In genomic region chr3:107431048-107431297, GRCh38 we compare ENCODE assay signal across 8 cellular contexts. TPM values are rescaled to one million over a fixed set of nuclear protein-coding genes. Genes with fewer than 3 reads are reported as not detected.
DNase-seq lines count a peak whose midpoint lies in the region; ATAC-seq lines count a peak whose summit lies in the region.

No MANE protein-coding gene starts in this region.

- H3K14ac ChIP-seq in trophoblast cell (ENCODE audit: low read length): peak overlapping the region; percentile 55

- peaks cover 2 to 9% of the 10 kb centered on the region in 2 experiments for H3K4me1 ChIP-seq in trophoblast cell (ENCODE audit: control insufficient read depth in 1 of 2, insufficient read depth in 2 of 2, low read length in 2 of 2)

- peak overlapping the region; percentile 32 for H3K4ac ChIP-seq in trophoblast cell (ENCODE audit: low read depth, low read length)

- H3K36me3 ChIP-seq in trophoblast cell (ENCODE audit: control insufficient read depth in 1 of 2, insufficient read depth in 2 of 2, low read length in 2 of 2): no peaks in the 10 kb centered on the region

- H3K27me3 ChIP-seq in trophoblast cell (ENCODE audit: insufficient read depth, low read length): no peaks in the 10 kb centered on the region

- peak overlapping the region; percentile 88 for H3K4me3 ChIP-seq in trophoblast cell (ENCODE audit: low read depth, low read length)

- H2AFZ ChIP-seq in trophoblast cell (ENCODE audit: insufficient read depth, low read length, poor library complexity): peak overlapping the region; percentile 98

- H3K23ac ChIP-seq in trophoblast cell (ENCODE audit: low read length): no peak overlapping the region

- peak overlapping the region; percentile 79 for H3K4me3 Mint-ChIP-seq in activated T-helper 2 cell treated with anti-CD3 and anti-CD28 coated beads, Interferon-gamma antibody, Interleukin-2, Interleukin-4, amounts not matched to agents 10 μg/mL and 5 μg/mL and 100 μg/mL, durations not matched to agents 14 hours and 24 hours and 36 hours (ENCODE audit: low read depth)

- H4K8ac ChIP-seq in trophoblast cell (ENCODE audit: low read depth, low read length): peak overlapping the region; percentile 99

- peak overlapping the region; percentile 1 for H2BK120ac ChIP-seq in trophoblast cell (ENCODE audit: insufficient read depth, low read length, poor library complexity)

- peaks cover 17% of the 10 kb centered on the region for H3K4me1 Mint-ChIP-seq in activated T-helper 2 cell treated with anti-CD3 and anti-CD28 coated beads, Interferon-gamma antibody, Interleukin-2, Interleukin-4, amounts not matched to agents 10 μg/mL and 5 μg/mL and 100 μg/mL, durations not matched to agents 14 hours and 24 hours and 36 hours (ENCODE audit: low read depth)

- peak; percentile 32 for ATAC-seq in GM19438 (IDR thresholded peaks at IDR 0.05; ENCODE audit: low read depth, unreplicated experiment)
- ATAC-seq in HG03521 (IDR thresholded peaks at IDR 0.05; ENCODE audit: unreplicated experiment): peak; percentile 13

- intact Hi-C loops in activated T-helper 2 cell treated with anti-CD3 and anti-CD28 coated beads, Interferon-gamma antibody, Interleukin-2, Interleukin-4, amounts not matched to agents 10 μg/mL and 5 μg/mL and 100 μg/mL, durations not matched to agents 14 hours and 24 hours and 36 hours (cut with micrococcal nuclease): loop anchor here (2.0 kb wide), 1 partner anchor 190 kb away; no protein-coding TSS in a partner anchor

- no peak overlapping the region for H2AK5ac ChIP-seq in trophoblast cell (ENCODE audit: low read length)

- no peak overlapping the region for H2BK12ac ChIP-seq in trophoblast cell (ENCODE audit: low read length)

- H3K79me1 ChIP-seq in trophoblast cell (ENCODE audit: low read length): peaks cover 11% of the 10 kb centered on the region

- peak overlapping the region; percentile 98 for H4K12ac ChIP-seq in trophoblast cell (ENCODE audit: low read depth, low read length)

- H3K79me2 ChIP-seq in trophoblast cell (ENCODE audit: control insufficient read depth, insufficient read depth, low read length, poor library complexity): peaks cover 3% of the 10 kb centered on the region

- no peaks in the 10 kb centered on the region for H3K36me3 Mint-ChIP-seq in activated T-helper 2 cell treated with anti-CD3 and anti-CD28 coated beads, Interferon-gamma antibody, Interleukin-2, Interleukin-4, amounts not matched to agents 10 μg/mL and 5 μg/mL and 100 μg/mL, durations not matched to agents 14 hours and 24 hours and 36 hours (ENCODE audit: low read depth)

- peak in 11 of 14 donors; percentile 22 to 91 (median 60) for DNase-seq in C1 segment of cervical spinal cord (lab: John Stamatoyannopoulos, UW)
- peak; percentile 11 for DNase-seq in activated T-helper 2 cell treated with anti-CD3 and anti-CD28 coated beads, Interferon-gamma antibody, Interleukin-2, Interleukin-4, amounts not matched to agents 10 μg/mL and 5 μg/mL and 100 μg/mL, durations not matched to agents 14 hours and 24 hours and 36 hours (ENCODE audit: low spot score)
- DNase-seq in germinal center (ENCODE audit: low spot score): peak; percentile 39
- DNase-seq in trophoblast cell: no peak
- no peak for DNase-seq in UCSD-AML1 (lab: John Stamatoyannopoulos, UW; ENCODE audit: unreplicated experiment)
- no peak for DNase-seq in amniotic stem cell (lab: John Stamatoyannopoulos, UW)

- H3K9ac ChIP-seq in trophoblast cell (ENCODE audit: low read length): peak overlapping the region; percentile 78

- peaks cover 52% of the 10 kb centered on the region for H3K27me3 Mint-ChIP-seq in activated T-helper 2 cell treated with anti-CD3 and anti-CD28 coated beads, Interferon-gamma antibody, Interleukin-2, Interleukin-4, amounts not matched to agents 10 μg/mL and 5 μg/mL and 100 μg/mL, durations not matched to agents 14 hours and 24 hours and 36 hours (ENCODE audit: low read depth)

- H2BK5ac ChIP-seq in trophoblast cell (ENCODE audit: low read depth, low read length, poor library complexity): no peak overlapping the region

- H3K9me3 Mint-ChIP-seq in activated T-helper 2 cell treated with anti-CD3 and anti-CD28 coated beads, Interferon-gamma antibody, Interleukin-2, Interleukin-4, amounts not matched to agents 10 μg/mL and 5 μg/mL and 100 μg/mL, durations not matched to agents 14 hours and 24 hours and 36 hours: no peaks in the 10 kb centered on the region

- no peaks in the 10 kb centered on the region for H3K9me3 ChIP-seq in trophoblast cell (ENCODE audit: insufficient read depth, low read depth, low read length)

- H3K27ac Mint-ChIP-seq in activated T-helper 2 cell treated with anti-CD3 and anti-CD28 coated beads, Interferon-gamma antibody, Interleukin-2, Interleukin-4, amounts not matched to agents 10 μg/mL and 5 μg/mL and 100 μg/mL, durations not matched to agents 14 hours and 24 hours and 36 hours: peak overlapping the region; percentile 38

- H3K18ac ChIP-seq in trophoblast cell (ENCODE audit: low read length): peak overlapping the region; percentile 38

- no peak overlapping the region for H3K27ac ChIP-seq in trophoblast cell (ENCODE audit: low read depth, low read length)

- H4K91ac ChIP-seq in trophoblast cell (ENCODE audit: low read depth, low read length): peak overlapping the region; percentile 96

- WGBS in trophoblast cell (ENCODE audit: extremely low coverage, insufficient coverage, insufficient read length): no CpG with 5 or more reads among the region's 17 CpGs

- peak overlapping the region; percentile 94 for H3K4me2 ChIP-seq in trophoblast cell (ENCODE audit: low read length)

RNA-seq across cellular contexts. Expression of gene CCDC54, which starts 53.7 kb away (rescaled TPM):
- not detected in 2 replicates for total RNA-seq in activated T-helper 2 cell treated with anti-CD3 and anti-CD28 coated beads, Interferon-gamma antibody, Interleukin-2, Interleukin-4, amounts not matched to agents 10 μg/mL and 5 μg/mL and 100 μg/mL, durations not matched to agents 14 hours and 24 hours and 36 hours
- not detected in 2 replicates for polyA plus RNA-seq in trophoblast cell (2013)

Comparison
In these comparisons a context has a peak if more than half of its experiments do, and no peak if none do; other contexts are left out.
1. DNase-seq: peak in C1 segment of cervical spinal cord (11 of 14), activated T-helper 2 cell treated with anti-CD3 and anti-CD28 coated beads, Interferon-gamma antibody, Interleukin-2, Interleukin-4, amounts not matched to agents 10 μg/mL and 5 μg/mL and 100 μg/mL, durations not matched to agents 14 hours and 24 hours and 36 hours (single experiment) and germinal center (single experiment); none in trophoblast cell (0 of 2), UCSD-AML1 (single experiment) and amniotic stem cell (single experiment).